Comparison of ENCODE assay signal across 31 cellular contexts in genomic region chr1:150493175-150493574, GRCh38. TPM values are rescaled to one million over a fixed set of nuclear protein-coding genes. Genes with fewer than 3 reads are reported as not detected.
"Had no signal": no experiment of that assay in that cellular context is flagged by ENCODE, and none has a peak within 500 bp of the region (broad histone marks: within the 10 kb centered on the region; RNA-seq: fewer than 3 reads in every experiment).

No MANE protein-coding gene starts in this region.

- DNase-seq: activated CD4-positive, alpha-beta memory T cell treated with anti-CD3 and anti-CD28 coated beads for 36 hours; activated CD4-positive, alpha-beta T cell treated with anti-CD3 and anti-CD28 coated beads, Interleukin-2, amount 10 ng/mL, durations not matched to agents 24 days and 14 days; activated CD4-positive, CD25-positive, alpha-beta regulatory T cell treated with anti-CD3 and anti-CD28 coated beads, Interleukin-2, amount 50 U/mL, for 72 hours; activated CD8-positive, alpha-beta memory T cell treated with anti-CD3 and anti-CD28 coated beads, Interleukin-2, amount 50 U/mL, for 48 hours; activated T-cell treated with anti-CD3 and anti-CD28 coated beads, Interleukin-2, amount 50 U/mL, for 24 hours; caudate nucleus; cortex of kidney; effector memory CD8-positive, alpha-beta T cell; gastrocnemius medialis; glutamatergic neuron; left colon; mammary epithelial cell; naive B cell; psoas muscle; stimulated activated naive CD8-positive, alpha-beta T cell treated with anti-CD3 and anti-CD28 coated beads, Interleukin-15, Interleukin-2, amounts not matched to agents 100 U/mL and 50 U/mL, for 24 hours; T-helper 1 cell; uterus; WERI-Rb-1 had no signal

- H3K4me3 Mint-ChIP-seq: activated CD4-positive, alpha-beta memory T cell treated with anti-CD3 and anti-CD28 coated beads for 36 hours; activated CD4-positive, alpha-beta T cell treated with anti-CD3 and anti-CD28 coated beads, Interleukin-2, amount 10 ng/mL, durations not matched to agents 24 days and 14 days; activated naive CD4-positive, alpha-beta T cell treated with anti-CD3 and anti-CD28 coated beads, Interleukin-2, amount 50 U/mL, for 24 hours; activated T-cell treated with anti-CD3 and anti-CD28 coated beads, Interleukin-2, amount 50 U/mL, for 24 hours; brain; effector memory CD8-positive, alpha-beta T cell; mesothelial cell of epicardium; naive B cell; T-helper 2 cell treated with Interferon-gamma antibody and Interleukin-4, amounts not matched to agents 5 μg/mL and 100 μg/mL, for 36 hours; type B pancreatic cell had no signal

- H3K27ac Mint-ChIP-seq: activated CD4-positive, alpha-beta memory T cell treated with anti-CD3 and anti-CD28 coated beads for 36 hours; activated CD4-positive, alpha-beta T cell treated with anti-CD3 and anti-CD28 coated beads, Interleukin-2, amount 10 ng/mL, durations not matched to agents 24 days and 14 days; activated naive CD4-positive, alpha-beta T cell treated with anti-CD3 and anti-CD28 coated beads, Interleukin-2, amount 50 U/mL, for 24 hours; activated T-cell treated with anti-CD3 and anti-CD28 coated beads, Interleukin-2, amount 50 U/mL, for 24 hours; activated T-helper 2 cell treated with anti-CD3 and anti-CD28 coated beads, Interferon-gamma antibody, Interleukin-2, Interleukin-4, amounts not matched to agents 10 μg/mL and 5 μg/mL and 100 μg/mL, durations not matched to agents 14 hours and 24 hours and 36 hours; brain; mesothelial cell of epicardium; T-helper 2 cell treated with Interferon-gamma antibody and Interleukin-4, amounts not matched to agents 5 μg/mL and 100 μg/mL, for 36 hours; type B pancreatic cell had no signal

- H3K27ac ChIP-seq: ascending aorta, gastrocnemius medialis, parathyroid adenoma, psoas muscle, thoracic aorta, uterus, WERI-Rb-1 had no signal

- H2AFZ ChIP-seq: parathyroid adenoma had no signal

- H3K9me3 Mint-ChIP-seq: activated CD4-positive, alpha-beta memory T cell treated with anti-CD3 and anti-CD28 coated beads for 36 hours; activated CD4-positive, alpha-beta T cell treated with anti-CD3 and anti-CD28 coated beads, Interleukin-2, amount 10 ng/mL, durations not matched to agents 24 days and 14 days; activated naive CD4-positive, alpha-beta T cell treated with anti-CD3 and anti-CD28 coated beads, Interleukin-2, amount 50 U/mL, for 24 hours; activated T-cell treated with anti-CD3 and anti-CD28 coated beads, Interleukin-2, amount 50 U/mL, for 24 hours; activated T-helper 2 cell treated with anti-CD3 and anti-CD28 coated beads, Interferon-gamma antibody, Interleukin-2, Interleukin-4, amounts not matched to agents 10 μg/mL and 5 μg/mL and 100 μg/mL, durations not matched to agents 14 hours and 24 hours and 36 hours; effector memory CD8-positive, alpha-beta T cell; mesothelial cell of epicardium; naive B cell; T-helper 2 cell treated with Interferon-gamma antibody and Interleukin-4, amounts not matched to agents 5 μg/mL and 100 μg/mL, for 36 hours; type B pancreatic cell had no signal

- H3K36me3 ChIP-seq: uterus had no signal

- H3K79me2 ChIP-seq: parathyroid adenoma had no signal

- H3K4me1 ChIP-seq: parathyroid adenoma, uterus had no signal

- H3K27me3 Mint-ChIP-seq: activated CD4-positive, alpha-beta memory T cell treated with anti-CD3 and anti-CD28 coated beads for 36 hours; activated CD4-positive, alpha-beta T cell treated with anti-CD3 and anti-CD28 coated beads, Interleukin-2, amount 10 ng/mL, durations not matched to agents 24 days and 14 days; activated naive CD4-positive, alpha-beta T cell treated with anti-CD3 and anti-CD28 coated beads, Interleukin-2, amount 50 U/mL, for 24 hours; activated T-cell treated with anti-CD3 and anti-CD28 coated beads, Interleukin-2, amount 50 U/mL, for 24 hours; brain; effector memory CD8-positive, alpha-beta T cell; naive B cell; type B pancreatic cell had no signal

- H3K27me3 ChIP-seq: ascending aorta, gastrocnemius medialis, uterus had no signal

- ATAC-seq: effector memory CD8-positive, alpha-beta T cell; gastrocnemius medialis; left colon; psoas muscle; stimulated activated naive CD8-positive, alpha-beta T cell treated with anti-CD3 and anti-CD28 coated beads, Interleukin-15, Interleukin-2, amounts not matched to agents 100 U/mL and 50 U/mL, for 24 hours had no signal

- H3K9me3 ChIP-seq: ascending aorta, gastrocnemius medialis, psoas muscle, thoracic aorta, uterus had no signal

- H3K4me3 ChIP-seq: ascending aorta, gastrocnemius medialis, psoas muscle, thoracic aorta, uterus had no signal

RNA-seq across cellular contexts. Expression of gene FALEC, which starts 22.4 kb away (rescaled TPM):
- total RNA-seq: activated CD4-positive, alpha-beta memory T cell treated with anti-CD3 and anti-CD28 coated beads for 36 hours; activated CD4-positive, alpha-beta T cell treated with anti-CD3 and anti-CD28 coated beads, Interleukin-2, amount 10 ng/mL, durations not matched to agents 24 days and 14 days; ascending aorta; chondrocyte; gastrocnemius medialis; left colon; liver; mammary epithelial cell; psoas muscle; thoracic aorta had no signal
- polyA plus RNA-seq: liver, mammary epithelial cell, neural cell had no signal

RNA-seq across cellular contexts. Expression of gene ADAMTSL4, which starts 56.0 kb away (rescaled TPM):
- total RNA-seq: activated CD8-positive, alpha-beta memory T cell treated with anti-CD3 and anti-CD28 coated beads for 36 hours had no signal
- polyA plus RNA-seq: neural cell had no signal
